Comparison of ENCODE assay signal across 20 cellular contexts in the genomic region with DNA sequence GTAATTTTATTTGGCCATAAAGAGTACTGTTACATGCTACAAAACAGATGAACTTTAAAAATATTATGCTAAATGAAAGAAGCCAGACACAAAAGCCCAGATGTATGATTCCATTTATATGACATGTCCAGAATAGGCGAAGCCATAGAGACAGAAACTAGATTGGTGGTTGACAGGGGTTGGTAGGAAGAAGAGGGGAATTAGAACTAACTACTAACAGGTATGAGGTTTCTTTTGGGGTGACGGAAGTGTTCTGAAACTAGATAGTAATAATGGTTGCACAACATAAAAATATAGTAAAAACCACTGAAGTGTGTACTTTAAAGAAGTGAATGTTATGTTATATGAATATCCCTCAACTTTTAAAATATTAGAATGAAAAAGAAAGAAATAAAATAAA.
"Had no signal": no experiment of that assay in that cellular context is flagged by ENCODE, and none has a peak within 500 bp of the region (broad histone marks: within the 10 kb centered on the region; RNA-seq: fewer than 3 reads in every experiment).

No MANE protein-coding gene starts in this region.

- H3K36me3 ChIP-seq: neutrophil, uterus had no signal

- ATAC-seq: heart left ventricle; sciatic nerve; stimulated activated memory B cell treated with anti-CD40 and anti-IgM and Interleukin-4, amounts not matched to agents 10 μg/mL and 1 μg/mL and 100 μg/mL, for 72 hours had no signal

- H3K27ac ChIP-seq: heart left ventricle, neutrophil, spleen, tibial artery, upper lobe of left lung, uterus had no signal

- H3K27me3 ChIP-seq: heart left ventricle, neutrophil, spleen, tibial artery, upper lobe of left lung, uterus had no signal

- H3K9me3 ChIP-seq: heart left ventricle, neutrophil, spleen, tibial artery, upper lobe of left lung, uterus had no signal

- DNase-seq: effector CD4-positive, alpha-beta T cell; endodermal cell; erythroblast; foreskin melanocyte; heart left ventricle; hippocampal formation; mesendoderm; naive B cell; nephron progenitor cell; posterior cingulate gyrus; spleen; stimulated activated CD4-positive, alpha-beta T cell treated with anti-CD3 and anti-CD28 coated beads, Interleukin-15, amount 100 ng/mL, for 24 hours; stimulated activated CD4-positive, alpha-beta T cell treated with anti-CD3 and anti-CD28 coated beads, Interleukin-1b, Interleukin-23, amount 100 ng/mL, for 48 hours; stimulated activated CD4-positive, alpha-beta T cell treated with anti-CD3 and anti-CD28 coated beads, Interleukin-4, amount 100 ng/mL, for 24 hours; tibial artery; upper lobe of left lung; uterus had no signal

- H3K4me1 ChIP-seq: spleen, tibial artery, upper lobe of left lung, uterus had no signal

- H3K4me3 ChIP-seq: heart left ventricle, spleen, tibial artery, upper lobe of left lung, uterus had no signal
